In the genomic region with DNA sequence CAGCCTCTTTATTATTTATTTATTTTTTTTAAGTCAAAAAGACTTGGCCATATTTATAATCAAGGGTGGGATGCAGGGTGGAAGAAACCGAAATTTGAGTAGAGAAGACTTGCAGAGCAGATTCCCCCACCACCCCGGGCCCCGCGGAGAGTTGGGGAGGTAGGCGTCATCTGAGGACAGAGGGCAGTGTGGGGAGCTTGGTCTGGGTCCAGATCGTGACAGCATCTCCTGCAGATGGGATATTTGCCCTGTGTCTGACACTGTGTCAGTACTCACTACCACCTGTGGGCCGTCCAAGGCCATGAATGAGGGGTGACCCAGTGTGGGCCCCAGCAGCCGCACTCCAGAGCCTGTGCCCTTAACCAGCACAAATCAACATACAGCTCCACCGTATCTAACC, we compare ENCODE assay signal across 13 cellular contexts. TPM values are rescaled to one million over a fixed set of nuclear protein-coding genes. Genes with fewer than 3 reads are reported as not detected.
DNase-seq lines count a peak whose midpoint lies in the region; ATAC-seq, FAIRE-seq and TF ChIP-seq lines count a peak whose summit lies in the region.
"Had no signal": no experiment of that assay in that cellular context is flagged by ENCODE, and none has a peak within 500 bp of the region (broad histone marks: within the 10 kb centered on the region; RNA-seq: fewer than 3 reads in every experiment).

No MANE protein-coding gene starts in this region.

- no peak overlapping the region for H3K4me3 Mint-ChIP-seq in activated naive CD4-positive, alpha-beta T cell treated with anti-CD3 and anti-CD28 coated beads, Interleukin-2, amount 50 U/mL, for 24 hours
- no peak overlapping the region for H3K4me3 Mint-ChIP-seq in activated naive CD4-positive, alpha-beta T cell treated with anti-CD3 and anti-CD28 coated beads for 36 hours
- no peak overlapping the region for H3K4me3 Mint-ChIP-seq in GM23338
- H3K4me3 Mint-ChIP-seq in nephron progenitor cell = no peak overlapping the region
- H3K4me3 Mint-ChIP-seq: CD4-positive, alpha-beta T cell had no signal

- CTCF ChIA-PET in activated naive CD4-positive, alpha-beta T cell treated with anti-CD3 and anti-CD28 coated beads for 36 hours (lab: Charles Lee) = interaction anchor here (0.6 kb wide), 1 partner anchor 19 kb away, joined by 3 read pairs; no protein-coding TSS in a partner anchor
- CTCF ChIA-PET in K562 (lab: Yijun Ruan, JAX; ENCODE audit: low intra/inter-chr PET ratio) (interaction anchor here (0.9 to 2.4 kb wide), 2 partner anchors 26 to 263 kb away, joined by 4 to 13 read pairs; no protein-coding TSS in a partner anchor), SK-N-SH (lab: Yijun Ruan, JAX) (interaction anchor here (1.4 kb wide), 1 partner anchor 263 kb away, joined by 4 read pairs; no protein-coding TSS in a partner anchor)

- in situ Hi-C loops in K562 (cut with MboI) = loop anchor here (5.0 kb wide), 1 partner anchor 545 kb away; no protein-coding TSS in a partner anchor

- H3K27ac Mint-ChIP-seq in activated naive CD4-positive, alpha-beta T cell treated with anti-CD3 and anti-CD28 coated beads, Interleukin-2, amount 50 U/mL, for 24 hours = peak overlapping the region; percentile 57
- no peak overlapping the region for H3K27ac Mint-ChIP-seq in activated naive CD4-positive, alpha-beta T cell treated with anti-CD3 and anti-CD28 coated beads for 36 hours
- H3K27ac Mint-ChIP-seq in GM23338 = no peak overlapping the region
- H3K27ac Mint-ChIP-seq in nephron progenitor cell = no peak overlapping the region
- H3K27ac Mint-ChIP-seq: CD4-positive, alpha-beta T cell; H9 had no signal

- H3K36me3 ChIP-seq in GM23338 (ENCODE audit: insufficient read depth) (no peaks in the 10 kb centered on the region), K562 (ENCODE audit: control insufficient read depth, insufficient read depth, low read length) (no peaks in the 10 kb centered on the region), sigmoid colon (no peaks in the 10 kb centered on the region), SK-N-SH (replicated peaks in 1 of 2; ENCODE audit: control insufficient read depth in 1 of 2, insufficient read depth in 2 of 2, low read length in 1 of 2) (no peaks in the 10 kb centered on the region)

- POLR2A ChIA-PET in K562 (lab: Yijun Ruan, JAX) = interaction anchor here (0.6 kb wide), 1 partner anchor 10 kb away, joined by 3 read pairs; a partner anchor contains a TSS
- POLR2A ChIA-PET in SK-N-SH (lab: Yijun Ruan, JAX) = no interaction called here

- H3K9me2 ChIP-seq in GM23338 (ENCODE audit: insufficient read depth) = no peaks in the 10 kb centered on the region
- H3K9me2 ChIP-seq in SK-N-SH = no peaks in the 10 kb centered on the region

- peak; percentile 16; the same call in 2 of the 3 replicates for ATAC-seq in GM23338
- peak; percentile 15; the same call in 2 of the 3 replicates for ATAC-seq in K562
- ATAC-seq in activated CD4-positive, CD25-positive, alpha-beta regulatory T cell treated with anti-CD3 and anti-CD28 coated beads, Interleukin-2, amount 50 U/mL, for 24 hours = no peak

- intact Hi-C loops in activated naive CD4-positive, alpha-beta T cell treated with anti-CD3 and anti-CD28 coated beads for 36 hours (cut with micrococcal nuclease) = no loop called here
- intact Hi-C loops in K562 (cut with micrococcal nuclease) (loop anchor here (5.0 kb wide), 1 partner anchor 135 kb away; no protein-coding TSS in a partner anchor), sigmoid colon (cut with DNase I) (no loop called here)

- no peaks in the 10 kb centered on the region for H3K4me1 Mint-ChIP-seq in activated naive CD4-positive, alpha-beta T cell treated with anti-CD3 and anti-CD28 coated beads, Interleukin-2, amount 50 U/mL, for 24 hours
- H3K4me1 Mint-ChIP-seq in activated naive CD4-positive, alpha-beta T cell treated with anti-CD3 and anti-CD28 coated beads for 36 hours (ENCODE audit: low read depth) = no peaks in the 10 kb centered on the region
- peaks cover 7% of the 10 kb centered on the region; the same call in 2 of the 3 replicates for H3K4me1 Mint-ChIP-seq in GM23338
- H3K4me1 Mint-ChIP-seq in nephron progenitor cell = peaks cover 11% of the 10 kb centered on the region

- 60% methylated on average over 9 of the region's 9 CpGs for WGBS in K562 (ENCODE audit: insufficient coverage, low coverage, missing lambda C conversion rate)
- WGBS in sigmoid colon, 2 donors = 92 to 93% methylated on average over 9 of the region's 9 CpGs
- WGBS in SK-N-SH (ENCODE audit: low lambda C conversion rate) = 87% methylated on average over 7 of the region's 9 CpGs

- H4K20me1 ChIP-seq in GM23338 (replicated peaks; ENCODE audit: insufficient read depth) (no peaks in the 10 kb centered on the region), K562 (replicated peaks; ENCODE audit: control insufficient read depth, insufficient read depth, low read length) (no peaks in the 10 kb centered on the region), SK-N-SH (ENCODE audit: insufficient read depth) (no peaks in the 10 kb centered on the region)

- H3K27me3 ChIP-seq in GM23338 (ENCODE audit: insufficient read depth) = no peaks in the 10 kb centered on the region
- no peaks in the 10 kb centered on the region for H3K27me3 ChIP-seq in K562 (ENCODE audit: control insufficient read depth in 2 of 2, insufficient read depth in 2 of 2, low read length in 2 of 2)
- no peaks in the 10 kb centered on the region for H3K27me3 ChIP-seq in sigmoid colon
- H3K27me3 ChIP-seq in SK-N-SH (ENCODE audit: insufficient read depth) = no peaks in the 10 kb centered on the region

- H3K79me2 ChIP-seq in GM23338 (replicated peaks; ENCODE audit: insufficient read depth) = no peaks in the 10 kb centered on the region
- H3K79me2 ChIP-seq in K562 (ENCODE audit: control insufficient read depth, insufficient read depth, low read length) = no peaks in the 10 kb centered on the region
- H3K79me2 ChIP-seq in SK-N-SH (ENCODE audit: insufficient read depth) = no peaks in the 10 kb centered on the region

- TF ChIP-seq CTCF in GM23338 (conservative IDR thresholded peaks at IDR 0.05; ENCODE audit: low read depth in 2 of 2) (no peak), K562 (IDR thresholded peaks at IDR 0.05 in 2 of 3, conservative IDR thresholded peaks at IDR 0.05 in 1 of 3; ENCODE audit: insufficient read depth in 2 of 3, low read depth in 1 of 3, low read length in 3 of 3) (0 out of 6 replicates have a peak, but pooled peaks of 1 of the 3 experiments have one; percentile 2), sigmoid colon (IDR thresholded peaks at IDR 0.05) (no peak), nephron progenitor cell (IDR thresholded peaks at IDR 0.05) (no peak), SK-N-SH (IDR thresholded peaks at IDR 0.05) (no peak)

- FAIRE-seq in K562 (lab: Jason Lieb, UNC) = no peak

- TF ChIP-seq RAD21 in K562 (CRISPR knock-in tag; conservative IDR thresholded peaks at IDR 0.05 in 1 of 2, IDR thresholded peaks at IDR 0.05 in 1 of 2) (no peak), SK-N-SH (IDR thresholded peaks at IDR 0.05; ENCODE audit: low read length) (no peak)

- no peaks in the 10 kb centered on the region for H3K36me3 Mint-ChIP-seq in activated naive CD4-positive, alpha-beta T cell treated with anti-CD3 and anti-CD28 coated beads, Interleukin-2, amount 50 U/mL, for 24 hours
- H3K36me3 Mint-ChIP-seq in activated naive CD4-positive, alpha-beta T cell treated with anti-CD3 and anti-CD28 coated beads for 36 hours (ENCODE audit: low read depth) = no peaks in the 10 kb centered on the region
- no peaks in the 10 kb centered on the region for H3K36me3 Mint-ChIP-seq in GM23338 (ENCODE audit: low read depth)
- no peaks in the 10 kb centered on the region for H3K36me3 Mint-ChIP-seq in nephron progenitor cell (ENCODE audit: low read depth)

- no peaks in the 10 kb centered on the region for H3K9me3 Mint-ChIP-seq in activated naive CD4-positive, alpha-beta T cell treated with anti-CD3 and anti-CD28 coated beads, Interleukin-2, amount 50 U/mL, for 24 hours
- H3K9me3 Mint-ChIP-seq in activated naive CD4-positive, alpha-beta T cell treated with anti-CD3 and anti-CD28 coated beads for 36 hours = no peaks in the 10 kb centered on the region
- no peaks in the 10 kb centered on the region for H3K9me3 Mint-ChIP-seq in GM23338
- no peaks in the 10 kb centered on the region for H3K9me3 Mint-ChIP-seq in nephron progenitor cell
- H3K9me3 Mint-ChIP-seq: CD4-positive, alpha-beta T cell; H9 had no signal

- H3K4me2 ChIP-seq in GM23338 (no peak overlapping the region), K562 (ENCODE audit: insufficient read depth, low read length) (no peak overlapping the region), SK-N-SH (no peak overlapping the region)

- H3K4me3 ChIP-seq in GM23338 = no peak overlapping the region
- no peak overlapping the region for H3K4me3 ChIP-seq in K562
- no peak overlapping the region for H3K4me3 ChIP-seq in sigmoid colon
- H3K4me3 ChIP-seq in SK-N-SH (ENCODE audit: low read depth in 2 of 2, low read length in 1 of 2) = no peak overlapping the region
- H3K4me3 ChIP-seq: GM23248 had no signal

- H2AFZ ChIP-seq in GM23338 (peak overlapping the region; percentile 74; the same call in 1 of the 2 replicates), K562 (ENCODE audit: low read depth, low read length) (no peak overlapping the region), SK-N-SH (ENCODE audit: low read depth) (no peak overlapping the region)
- H2AFZ ChIP-seq: GM23248 had no signal

- H3K9me3 ChIP-seq in K562 (replicated peaks; ENCODE audit: control insufficient read depth, insufficient read depth, low read depth, low read length) (no peaks in the 10 kb centered on the region), sigmoid colon (no peaks in the 10 kb centered on the region), SK-N-SH (no peaks in the 10 kb centered on the region)

- TF ChIP-seq EP300 in K562 (IDR thresholded peaks at IDR 0.05; ENCODE audit: low read length) (no peak), sigmoid colon (IDR thresholded peaks at IDR 0.05) (no peak), SK-N-SH (IDR thresholded peaks at IDR 0.05; ENCODE audit: borderline replicate concordance in 1 of 2, low read depth in 1 of 2, low read length in 1 of 2) (no peak)

- no peaks in the 10 kb centered on the region for H3K9me1 ChIP-seq in K562 (ENCODE audit: control insufficient read depth, insufficient read depth, low read length)

- TF ChIP-seq POLR2A in K562 (conservative IDR thresholded peaks at IDR 0.05) = no peak
- TF ChIP-seq POLR2A in sigmoid colon (IDR thresholded peaks at IDR 0.05) = no peak

- H3K9ac ChIP-seq in K562 (ENCODE audit: insufficient read depth in 1 of 2, low read depth in 2 of 2, low read length in 2 of 2) (no peak overlapping the region; a peak in 1 of 4 replicates), SK-N-SH (no peak overlapping the region)
- H3K9ac ChIP-seq: GM23248 had no signal

- H3K4me1 ChIP-seq in GM23338 (ENCODE audit: insufficient read depth) (no peaks in the 10 kb centered on the region; the same call in 1 of the 2 replicates), K562 (replicated peaks in 1 of 2; ENCODE audit: control insufficient read depth in 2 of 2, insufficient read depth in 2 of 2, low read length in 2 of 2) (peaks cover 6 to 11% of the 10 kb centered on the region in 2 experiments; a peak in 3 of 5 replicates), sigmoid colon (no peaks in the 10 kb centered on the region), SK-N-SH (ENCODE audit: control insufficient read depth in 1 of 2, insufficient read depth in 2 of 2, low read depth in 1 of 2, low read length in 1 of 2) (no peaks in the 10 kb centered on the region)

- no peak for DNase-seq in activated naive CD4-positive, alpha-beta T cell treated with anti-CD3 and anti-CD28 coated beads for 36 hours
- DNase-seq in GM23338 (ENCODE audit: low spot score) = no peak
- no peak for DNase-seq in K562 (ENCODE audit: extremely low read depth in 1 of 4, low spot score in 3 of 4)
- DNase-seq in sigmoid colon = peak; percentile 25
- no peak for DNase-seq in nephron progenitor cell
- no peak for DNase-seq in SK-N-SH
- DNase-seq: ACHN; CD4-positive, alpha-beta T cell; DMS 273 treated with DMSO at 0.1 percent for 48 hours; GM23248; H9 had no signal

- H3F3A ChIP-seq in GM23338 (replicated peaks; ENCODE audit: low read depth) (no peaks in the 10 kb centered on the region), SK-N-SH (replicated peaks; ENCODE audit: insufficient read depth) (no peaks in the 10 kb centered on the region)

- BruUV-seq in K562 (replicated peaks; lab: Mats Ljungman, UMichigan) = no TSS peak

- H3K27ac ChIP-seq in GM23338 (ENCODE audit: low read depth) (no peak overlapping the region), K562 (ENCODE audit: extremely low read depth, low read depth, low read length) (no peak overlapping the region), sigmoid colon (no peak overlapping the region), SK-N-SH (ENCODE audit: low read depth in 2 of 2, low read length in 1 of 2) (no peak overlapping the region)
- H3K27ac ChIP-seq: GM23248 had no signal

- peaks cover 14% of the 10 kb centered on the region for H3K27me3 Mint-ChIP-seq in activated naive CD4-positive, alpha-beta T cell treated with anti-CD3 and anti-CD28 coated beads, Interleukin-2, amount 50 U/mL, for 24 hours
- H3K27me3 Mint-ChIP-seq in activated naive CD4-positive, alpha-beta T cell treated with anti-CD3 and anti-CD28 coated beads for 36 hours (ENCODE audit: low read depth) = peaks cover 10% of the 10 kb centered on the region
- peaks cover 17% of the 10 kb centered on the region for H3K27me3 Mint-ChIP-seq in GM23338 (ENCODE audit: insufficient read depth, low read depth, poor library complexity)
- H3K27me3 Mint-ChIP-seq in nephron progenitor cell (ENCODE audit: low read depth, poor library complexity) = peaks cover 23% of the 10 kb centered on the region

RNA-seq across cellular contexts. Expression of a gene that starts 10.5 kb away (rescaled TPM):
- 1 to 10 TPM; 2.8 to 3.6 TPM for total RNA-seq in activated naive CD4-positive, alpha-beta T cell treated with anti-CD3 and anti-CD28 coated beads for 36 hours
- 13.0 and 15.8 TPM in 2 replicates for total RNA-seq in GM23338 (2014; rRNA removed; shearing (Covaris generic))
- polyA plus RNA-seq in GM23338 (2016; fragmentation: Nextera tagmentation; extraction: Ambion mirVana) (6.5 and 7.0 TPM in 2 replicates), K562 (2011; rRNA removed) (5.7 and 6.2 TPM in 2 replicates), K562 (2014; fragmentation: Illumina TruSeq; extraction: Trizol) (5.1 and 5.4 TPM in 2 replicates), K562 (2014; fragmentation: Nextera tagmentation; extraction: Ambion mirVana) (under 1 TPM; 0.14 to 0.32 TPM), K562 (2014; rRNA removed) (7.8 and 14.3 TPM in 2 replicates), sigmoid colon (1 to 10 TPM in 1 of 3 donors, under 1 TPM in 2; 0.60 to 2.2 (median 0.69) TPM), SK-N-SH (2012; rRNA removed) (15.3 and 19.7 TPM in 2 replicates)
- total RNA-seq in K562 (2011; cell fraction: chromatin; rRNA removed; ENCODE audit: low replicate concordance) = 32.0 and 35.2 TPM in 2 replicates
- total RNA-seq in K562 (2011; cell fraction: nucleolus; rRNA removed) = 13.5 and 15.5 TPM in 2 replicates
- total RNA-seq in K562 (2011; cell fraction: nucleoplasm; rRNA removed) = 12.5 and 14.7 TPM in 2 replicates
- total RNA-seq in K562 (2014; rRNA removed) (5.3 and 5.4 TPM in 2 replicates), K562 (2014; rRNA removed; fragmentation: Illumina TruSeq; extraction: Trizol) (5.4 and 5.8 TPM in 2 replicates), K562 (2015; rRNA removed; fragmentation: Illumina TruSeq; extraction: Trizol) (5.4 and 6.6 TPM in 2 replicates), K562 (2021) (4.8 and 7.3 TPM in 2 replicates), sigmoid colon (1 to 10 TPM; 2.1 to 7.5 (median 3.0) TPM)
- 3.5 and 4.1 TPM in 2 replicates for polyA plus RNA-seq in K562 (2011; cell fraction: cytosol; rRNA removed)
- polyA plus RNA-seq in K562 (2011; cell fraction: nucleus; rRNA removed) = 14.6 and 16.9 TPM in 2 replicates
- 5.3 and 5.4 TPM in 2 replicates for polyA plus RNA-seq in K562 (2012)
- polyA minus RNA-seq in K562 (2011; rRNA and poly(A)+ RNA removed) = 2.5 and 3.4 TPM in 2 replicates
- 1.8 and 2.6 TPM in 2 replicates for polyA minus RNA-seq in K562 (2011; cell fraction: cytosol; rRNA and poly(A)+ RNA removed)
- 3.0 and 5.0 TPM in 2 replicates for polyA minus RNA-seq in K562 (2011; cell fraction: nucleus; rRNA and poly(A)+ RNA removed)
- 14.5 and 14.8 TPM in 2 replicates for polyA plus RNA-seq in SK-N-SH (2012; cell fraction: cytosol; rRNA removed)
- 32.9 and 57.3 TPM in 2 replicates for polyA plus RNA-seq in SK-N-SH (2012; cell fraction: nucleus; rRNA removed)

RNA-seq across cellular contexts. Expression of a gene that starts 20.2 kb away (rescaled TPM):
- total RNA-seq in activated naive CD4-positive, alpha-beta T cell treated with anti-CD3 and anti-CD28 coated beads for 36 hours = 10 to 100 TPM; 41.8 to 42.9 TPM
- total RNA-seq in GM23338 (2014; rRNA removed; shearing (Covaris generic)) = 94.9 and 105 TPM in 2 replicates
- polyA plus RNA-seq in GM23338 (2016; fragmentation: Nextera tagmentation; extraction: Ambion mirVana) (47.5 and 50.3 TPM in 2 replicates), K562 (2011; rRNA removed) (61.3 and 82.2 TPM in 2 replicates), K562 (2014; fragmentation: Illumina TruSeq; extraction: Trizol) (79.0 and 84.0 TPM in 2 replicates), K562 (2014; fragmentation: Nextera tagmentation; extraction: Ambion mirVana) (10 to 100 TPM; 24.1 to 25.6 TPM), K562 (2014; rRNA removed) (76.8 and 80.5 TPM in 2 replicates), sigmoid colon (10 to 100 TPM; 46.2 to 56.6 (median 55.7) TPM), SK-N-SH (2012; rRNA removed) (26.0 and 32.6 TPM in 2 replicates)
- total RNA-seq in K562 (2011; cell fraction: chromatin; rRNA removed; ENCODE audit: low replicate concordance) = 77.0 and 155 TPM in 2 replicates
- 51.5 and 52.8 TPM in 2 replicates for total RNA-seq in K562 (2011; cell fraction: nucleolus; rRNA removed)
- total RNA-seq in K562 (2011; cell fraction: nucleoplasm; rRNA removed) = 70.2 and 77.7 TPM in 2 replicates
- total RNA-seq in K562 (2014; rRNA removed) (87.1 and 99.4 TPM in 2 replicates), K562 (2014; rRNA removed; fragmentation: Illumina TruSeq; extraction: Trizol) (109 and 115 TPM in 2 replicates), K562 (2015; rRNA removed; fragmentation: Illumina TruSeq; extraction: Trizol) (94.4 and 97.2 TPM in 2 replicates), K562 (2021) (86.4 and 96.5 TPM in 2 replicates), sigmoid colon (10 to 100 TPM; 31.4 to 43.7 (median 38.2) TPM)
- polyA plus RNA-seq in K562 (2011; cell fraction: cytosol; rRNA removed) = 33.6 and 43.6 TPM in 2 replicates
- 38.1 and 46.6 TPM in 2 replicates for polyA plus RNA-seq in K562 (2011; cell fraction: nucleus; rRNA removed)
- polyA plus RNA-seq in K562 (2012) = 47.9 and 71.2 TPM in 2 replicates
- 103 and 111 TPM in 2 replicates for polyA minus RNA-seq in K562 (2011; rRNA and poly(A)+ RNA removed)
- 40.6 and 55.4 TPM in 2 replicates for polyA minus RNA-seq in K562 (2011; cell fraction: cytosol; rRNA and poly(A)+ RNA removed)
- 30.3 and 46.5 TPM in 2 replicates for polyA minus RNA-seq in K562 (2011; cell fraction: nucleus; rRNA and poly(A)+ RNA removed)
- polyA plus RNA-seq in SK-N-SH (2012; cell fraction: cytosol; rRNA removed) = 33.2 and 36.6 TPM in 2 replicates
- polyA plus RNA-seq in SK-N-SH (2012; cell fraction: nucleus; rRNA removed) = 26.2 and 28.5 TPM in 2 replicates

Comparison
In these comparisons a context has a peak if more than half of its experiments do, and no peak if none do; other contexts are left out.
1. ATAC-seq: peak in GM23338 (single experiment) and K562 (single experiment); none in activated CD4-positive, CD25-positive, alpha-beta regulatory T cell treated with anti-CD3 and anti-CD28 coated beads, Interleukin-2, amount 50 U/mL, for 24 hours (0 of 2).